24 cellular contexts compared by ENCODE assay signal in the genomic region with DNA sequence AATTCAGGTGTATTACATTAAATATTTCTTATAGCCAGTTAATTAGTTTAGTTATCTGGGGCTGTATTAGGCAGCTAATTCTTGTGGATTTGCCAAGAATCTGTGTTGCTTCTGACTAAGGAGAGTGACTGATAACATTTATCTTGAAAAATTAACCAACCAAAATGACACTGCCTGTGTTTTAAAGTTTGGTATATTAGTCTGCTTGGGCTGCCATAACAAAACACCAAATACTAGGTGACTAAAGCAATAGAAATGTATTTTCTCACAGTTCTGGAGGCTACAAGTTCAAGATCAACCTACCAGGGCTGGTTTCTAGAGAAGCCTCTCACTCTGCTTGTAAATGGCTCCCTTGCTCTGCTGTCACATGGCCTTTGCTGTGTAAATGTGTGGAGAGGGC.
"Had no signal": no experiment of that assay in that cellular context is flagged by ENCODE, and none has a peak within 500 bp of the region (broad histone marks: within the 10 kb centered on the region; RNA-seq: fewer than 3 reads in every experiment).

No MANE protein-coding gene starts in this region.

- H3K4me3 ChIP-seq: ascending aorta, breast epithelium, uterus had no signal

- ATAC-seq: activated CD4-positive, alpha-beta T cell treated with anti-CD3 and anti-CD28 coated beads for 36 hours; activated naive CD4-positive, alpha-beta T cell treated with anti-CD3 and anti-CD28 coated beads, Interleukin-2, amount 50 U/mL, for 72 hours; activated T-helper 17 cell treated with anti-CD3 and anti-CD28 coated beads, Interleukin-2, amount 50 U/mL, for 72 hours; natural killer cell; stimulated activated naive B cell treated with anti-CD40 and anti-IgM and Interleukin-4, amounts not matched to agents 10 μg/mL and 1 μg/mL and 100 μg/mL, for 72 hours had no signal

- H3K4me1 ChIP-seq: ascending aorta, breast epithelium, uterus had no signal

- H3K27me3 ChIP-seq: ascending aorta, breast epithelium, uterus had no signal

- H3K27ac ChIP-seq: ascending aorta, breast epithelium, uterus had no signal

- H3K36me3 ChIP-seq: ascending aorta, breast epithelium, uterus had no signal

- H3K9me3 ChIP-seq: ascending aorta, breast epithelium, uterus had no signal

- DNase-seq: activated B cell treated with CpG ODN at 0.5 μM for 24 hours; activated CD4-positive, alpha-beta T cell treated with anti-CD3 and anti-CD28 coated beads for 36 hours; activated CD4-positive, alpha-beta T cell treated with anti-CD3 and anti-CD28 coated beads, Interleukin-2, amount 50 U/mL, for 4 hours; activated CD8-positive, alpha-beta memory T cell treated with anti-CD3 and anti-CD28 coated beads for 24 hours; activated CD8-positive, alpha-beta memory T cell treated with anti-CD3 and anti-CD28 coated beads, Interleukin-2, amount 50 U/mL, for 4 hours; activated T-cell treated with anti-CD3 and anti-CD28 coated beads, Interleukin-2, amount 50 U/mL, for 24 hours; cerebellar nuclear complex; cortex of kidney; effector CD8-positive, alpha-beta T cell; foreskin melanocyte; glutamatergic neuron; hippocampal formation; left cardiac atrium; midbrain; natural killer cell; stimulated activated CD4-positive, alpha-beta T cell treated with anti-CD3 and anti-CD28 coated beads, Interleukin-2, amount 100 ng/mL, for 48 hours; stimulated activated CD8-positive, alpha-beta memory T cell treated with anti-CD3 and anti-CD28 coated beads, Interleukin-4, amount 100 ng/mL, for 48 hours; stimulated activated naive B cell treated with anti-CD40 and anti-IgM and Interleukin-4, amounts not matched to agents 10 μg/mL and 1 μg/mL and 100 μg/mL, for 72 hours; trophoblast cell; uterus had no signal
